In genomic region chr17:36837616-36838272, GRCh38 we compare ENCODE assay signal across 22 cellular contexts.
A peak's percentile ranks its signal among the peaks of the same experiment; 100 is the strongest.
DNase-seq lines count a peak whose midpoint lies in the region; ATAC-seq and TF ChIP-seq lines count a peak whose summit lies in the region.
"Had no signal": no experiment of that assay in that cellular context is flagged by ENCODE, and none has a peak within 500 bp of the region (broad histone marks: within the 10 kb centered on the region; RNA-seq: fewer than 3 reads in every experiment).

No MANE protein-coding gene starts in this region.

- peak; percentile 20 to 51 for DNase-seq in NCI-H2081 (lab: John Stamatoyannopoulos, UW)
- DNase-seq in NCI-H2081 treated with DMSO at 0.1 percent for 48 hours (lab: John Stamatoyannopoulos, UW) = no peak
- DNase-seq in NCI-H1436 treated with DMSO at 0.1 percent for 48 hours (lab: John Stamatoyannopoulos, UW) = peak; percentile 42
- DNase-seq in foreskin keratinocyte = no peak
- DNase-seq in neural progenitor cell (ENCODE audit: low spot score) = peak; percentile 70
- DNase-seq in naive thymus-derived CD4-positive, alpha-beta T cell = no peak
- DNase-seq in ascending aorta (ENCODE audit: low spot score in 2 of 2) = no peak
- DNase-seq: activated CD4-positive, alpha-beta T cell treated with anti-CD3 and anti-CD28 coated beads, Interleukin-2, amount 10 ng/mL, durations not matched to agents 24 days and 14 days; activated T-cell treated with anti-CD3 and anti-CD28 coated beads, Interleukin-2, amount 50 U/mL, for 4 hours; colonic mucosa; DMS53; effector memory CD8-positive, alpha-beta T cell; esophagus squamous epithelium; gastrocnemius medialis; left colon; naive B cell; NCI-H1092 treated with DMSO at 0.1 percent for 48 hours; NCI-H524 treated with DMSO at 0.1 percent for 48 hours; SK-N-SH; substantia nigra; T-helper 2 cell had no signal

- no peaks in the 10 kb centered on the region for H3K79me2 ChIP-seq in neural progenitor cell (ENCODE audit: low read depth)

- ATAC-seq in foreskin keratinocyte (no peak), HG03139 (IDR thresholded peaks at IDR 0.05; ENCODE audit: unreplicated experiment) (no peak)
- no peak for ATAC-seq in naive thymus-derived CD4-positive, alpha-beta T cell
- ATAC-seq: activated T-cell treated with anti-CD3 and anti-CD28 coated beads, Interleukin-2, amount 50 U/mL, for 4 hours; effector memory CD8-positive, alpha-beta T cell; gastrocnemius medialis; left colon had no signal

- H3K9me3 Mint-ChIP-seq in neural progenitor cell = peaks cover 5% of the 10 kb centered on the region
- peaks cover 0 to 10% (median 3%) of the 10 kb centered on the region in 11 donors for H3K9me3 Mint-ChIP-seq in naive thymus-derived CD4-positive, alpha-beta T cell
- H3K9me3 Mint-ChIP-seq: activated CD4-positive, alpha-beta T cell treated with anti-CD3 and anti-CD28 coated beads, Interleukin-2, amount 10 ng/mL, durations not matched to agents 24 days and 14 days; effector memory CD8-positive, alpha-beta T cell had no signal

- H4K20me1 ChIP-seq in neural progenitor cell (ENCODE audit: low read depth) = no peaks in the 10 kb centered on the region

- peak overlapping the region; percentile 35 for H2AFZ ChIP-seq in neural progenitor cell (replicated peaks)

- TF ChIP-seq CTCF in foreskin keratinocyte (conservative IDR thresholded peaks at IDR 0.05) = peak; percentile 15
- peak; percentile 36 for TF ChIP-seq CTCF in neural progenitor cell (IDR thresholded peaks at IDR 0.05)
- TF ChIP-seq CTCF in ascending aorta (IDR thresholded peaks at IDR 0.05) = no peak

- H3K4me3 ChIP-seq in neural progenitor cell (no peak overlapping the region), ascending aorta (no peak overlapping the region)
- no peak overlapping the region for H3K4me3 ChIP-seq in naive thymus-derived CD4-positive, alpha-beta T cell (ENCODE audit: low read length)
- H3K4me3 ChIP-seq: colonic mucosa, esophagus squamous epithelium, gastrocnemius medialis had no signal

- H3K4me3 Mint-ChIP-seq in neural progenitor cell = no peak overlapping the region
- no peak overlapping the region for H3K4me3 Mint-ChIP-seq in naive thymus-derived CD4-positive, alpha-beta T cell
- H3K4me3 Mint-ChIP-seq: activated CD4-positive, alpha-beta T cell treated with anti-CD3 and anti-CD28 coated beads, Interleukin-2, amount 10 ng/mL, durations not matched to agents 24 days and 14 days; activated T-cell treated with anti-CD3 and anti-CD28 coated beads, Interleukin-2, amount 50 U/mL, for 4 hours; effector memory CD8-positive, alpha-beta T cell; naive B cell had no signal

- no peak overlapping the region for H3K27ac ChIP-seq in foreskin keratinocyte
- H3K27ac ChIP-seq in neural progenitor cell = no peak overlapping the region
- no peak overlapping the region for H3K27ac ChIP-seq in naive thymus-derived CD4-positive, alpha-beta T cell (ENCODE audit: low read depth, low read length)
- no peak overlapping the region for H3K27ac ChIP-seq in ascending aorta
- H3K27ac ChIP-seq: colonic mucosa, esophagus squamous epithelium, gastrocnemius medialis had no signal

- no peaks in the 10 kb centered on the region for H3K9me3 ChIP-seq in neural progenitor cell (ENCODE audit: low read depth)
- H3K9me3 ChIP-seq in naive thymus-derived CD4-positive, alpha-beta T cell (ENCODE audit: control insufficient read depth in 2 of 3, low read length in 3 of 3) = no peaks in the 10 kb centered on the region
- peaks cover 0 to 6% of the 10 kb centered on the region in 2 donors for H3K9me3 ChIP-seq in ascending aorta
- H3K9me3 ChIP-seq: colonic mucosa, esophagus squamous epithelium, gastrocnemius medialis, SK-N-SH had no signal

- H3K4me1 Mint-ChIP-seq in neural progenitor cell = peaks cover 5% of the 10 kb centered on the region
- H3K4me1 Mint-ChIP-seq in naive thymus-derived CD4-positive, alpha-beta T cell = peaks cover 0 to 3% (median 0%) of the 10 kb centered on the region in 7 donors
- H3K4me1 Mint-ChIP-seq: activated CD4-positive, alpha-beta T cell treated with anti-CD3 and anti-CD28 coated beads, Interleukin-2, amount 10 ng/mL, durations not matched to agents 24 days and 14 days had no signal

- H3K27ac Mint-ChIP-seq in neural progenitor cell = no peak overlapping the region
- peak overlapping the region in 1 of 9 donors; percentile 39 for H3K27ac Mint-ChIP-seq in naive thymus-derived CD4-positive, alpha-beta T cell
- H3K27ac Mint-ChIP-seq: activated CD4-positive, alpha-beta T cell treated with anti-CD3 and anti-CD28 coated beads, Interleukin-2, amount 10 ng/mL, durations not matched to agents 24 days and 14 days; effector memory CD8-positive, alpha-beta T cell had no signal

- no peaks in the 10 kb centered on the region for H3K36me3 Mint-ChIP-seq in neural progenitor cell
- peaks cover 0 to 9% (median 0%) of the 10 kb centered on the region in 5 donors for H3K36me3 Mint-ChIP-seq in naive thymus-derived CD4-positive, alpha-beta T cell
- H3K36me3 Mint-ChIP-seq: naive B cell had no signal

- H3K36me3 ChIP-seq in neural progenitor cell = no peaks in the 10 kb centered on the region
- no peaks in the 10 kb centered on the region for H3K36me3 ChIP-seq in naive thymus-derived CD4-positive, alpha-beta T cell (ENCODE audit: control insufficient read depth in 2 of 3, insufficient read depth in 3 of 3, low read length in 3 of 3)
- no peaks in the 10 kb centered on the region for H3K36me3 ChIP-seq in ascending aorta
- H3K36me3 ChIP-seq: colonic mucosa, esophagus squamous epithelium, gastrocnemius medialis had no signal

- POLR2A ChIA-PET in naive thymus-derived CD4-positive, alpha-beta T cell (lab: Charles Lee) = no interaction called here

- H3F3A ChIP-seq in neural progenitor cell (ENCODE audit: low read depth) = no peaks in the 10 kb centered on the region

- no peak overlapping the region for H3K4me2 ChIP-seq in neural progenitor cell
- H3K4me2 ChIP-seq: SK-N-SH had no signal

- intact Hi-C loops in naive thymus-derived CD4-positive, alpha-beta T cell (cut with micrococcal nuclease) = no loop called here
- intact Hi-C loops in ascending aorta (cut with DNase I) = no loop called here

- H3K4me1 ChIP-seq in foreskin keratinocyte = no peaks in the 10 kb centered on the region
- peaks cover 11% of the 10 kb centered on the region for H3K4me1 ChIP-seq in neural progenitor cell
- H3K4me1 ChIP-seq in naive thymus-derived CD4-positive, alpha-beta T cell (ENCODE audit: control insufficient read depth in 2 of 2, insufficient read depth in 2 of 2, low read length in 2 of 2) = no peaks in the 10 kb centered on the region
- no peaks in the 10 kb centered on the region for H3K4me1 ChIP-seq in ascending aorta
- H3K4me1 ChIP-seq: colonic mucosa, esophagus squamous epithelium, gastrocnemius medialis had no signal

- H3K27me3 Mint-ChIP-seq in neural progenitor cell (ENCODE audit: insufficient read depth, low read depth) = peaks cover 5% of the 10 kb centered on the region
- H3K27me3 Mint-ChIP-seq in naive thymus-derived CD4-positive, alpha-beta T cell = peaks cover 0 to 14% (median 5%) of the 10 kb centered on the region in 5 donors

- CTCF ChIA-PET in naive thymus-derived CD4-positive, alpha-beta T cell (lab: Charles Lee) = no interaction called here

- no peak overlapping the region for H3K9ac ChIP-seq in neural progenitor cell
- H3K9ac ChIP-seq: SK-N-SH had no signal

- no peaks in the 10 kb centered on the region for H3K27me3 ChIP-seq in foreskin keratinocyte
- no peaks in the 10 kb centered on the region for H3K27me3 ChIP-seq in neural progenitor cell
- no peaks in the 10 kb centered on the region for H3K27me3 ChIP-seq in naive thymus-derived CD4-positive, alpha-beta T cell (ENCODE audit: control insufficient read depth in 2 of 2, insufficient read depth in 2 of 2, low read length in 2 of 2)
- H3K27me3 ChIP-seq in ascending aorta = no peaks in the 10 kb centered on the region
- H3K27me3 ChIP-seq: colonic mucosa had no signal

Comparison
In these comparisons a context has a peak if more than half of its experiments do, and no peak if none do; other contexts are left out.
1. DNase-seq: peak in NCI-H2081 (2 of 2), NCI-H1436 treated with DMSO at 0.1 percent for 48 hours (single experiment) and neural progenitor cell (single experiment); none in NCI-H2081 treated with DMSO at 0.1 percent for 48 hours (single experiment), foreskin keratinocyte (0 of 2), naive thymus-derived CD4-positive, alpha-beta T cell (0 of 9) and ascending aorta (0 of 2).
2. CTCF ChIP-seq: peak in foreskin keratinocyte (single experiment) and neural progenitor cell (single experiment); none in ascending aorta (0 of 3).